10 cellular contexts compared by ENCODE assay signal in genomic region chr9:99825158-99826046, GRCh38. TPM values are rescaled to one million over a fixed set of nuclear protein-coding genes. Genes with fewer than 3 reads are reported as not detected.
DNase-seq lines count a peak whose midpoint lies in the region; ATAC-seq and TF ChIP-seq lines count a peak whose summit lies in the region.
"Had no signal": no experiment of that assay in that cellular context is flagged by ENCODE, and none has a peak within 500 bp of the region (broad histone marks: within the 10 kb centered on the region; RNA-seq: fewer than 3 reads in every experiment).

No MANE protein-coding gene starts in this region.

- H3K4me3 ChIP-seq in Peyer's patch (peak overlapping the region in 3 of 4 donors; percentile 74 to 83 (median 81)), epithelial cell of proximal tubule (ENCODE audit: low read depth, low read length) (peak overlapping the region; percentile 89), neutrophil (ENCODE audit: low read depth in 1 of 2, low read length in 1 of 2) (peak overlapping the region; percentile 78 to 99)
- H3K4me3 ChIP-seq: K562 had no signal

- peaks cover 0 to 32% (median 21%) of the 10 kb centered on the region in 4 donors for H3K4me1 ChIP-seq in Peyer's patch
- H3K4me1 ChIP-seq in neutrophil (ENCODE audit: control insufficient read depth in 1 of 2, insufficient read depth in 1 of 2, low read depth in 1 of 2, low read length in 1 of 2): peaks cover 59 to 69% of the 10 kb centered on the region in 2 experiments

- H3K27me3 ChIP-seq in Peyer's patch (peaks cover 0 to 5% of the 10 kb centered on the region in 2 donors), neutrophil (peaks cover 86% of the 10 kb centered on the region)

- H3K36me3 ChIP-seq in Peyer's patch (no peaks in the 10 kb centered on the region), neutrophil (no peaks in the 10 kb centered on the region)

- DNase-seq in ELF-1 (ENCODE audit: low read depth, low spot score) (peak; percentile 55), Peyer's patch (no peak), epithelial cell of proximal tubule (ENCODE audit: low read depth) (no peak), dermis blood vessel endothelial cell (no peak), NCI-H446 treated with DMSO at 0.1 percent for 48 hours (lab: John Stamatoyannopoulos, UW) (no peak), SW 1271 (lab: John Stamatoyannopoulos, UW) (no peak)
- DNase-seq: GOT3 had no signal

- H3K9me3 ChIP-seq in Peyer's patch: no peaks in the 10 kb centered on the region
- no peaks in the 10 kb centered on the region for H3K9me3 ChIP-seq in neutrophil

- TF ChIP-seq POLR2A in Peyer's patch (IDR thresholded peaks at IDR 0.05): no peak

- no peak overlapping the region for H3K27ac ChIP-seq in Peyer's patch
- H3K27ac ChIP-seq in neutrophil: peak overlapping the region; percentile 13

- no peak for TF ChIP-seq CTCF in Peyer's patch (IDR thresholded peaks at IDR 0.05)
- TF ChIP-seq CTCF in epithelial cell of proximal tubule (conservative IDR thresholded peaks at IDR 0.05; ENCODE audit: low read depth, low read length): no peak
- TF ChIP-seq CTCF in neutrophil (IDR thresholded peaks at IDR 0.05): no peak

- ATAC-seq in GM18517 (IDR thresholded peaks at IDR 0.05; ENCODE audit: unreplicated experiment): no peak
- ATAC-seq: K562 had no signal

RNA-seq across cellular contexts. Expression of gene NR4A3, which starts 3.7 kb away (rescaled TPM):
- total RNA-seq in Peyer's patch: 1 to 10 TPM in 2 of 4 donors, under 1 TPM in 1, not detected in 1; 0.54 to 2.5 (median 1.0) TPM
- 0.07 TPM in 1 of 2 replicates, not detected in the other for total RNA-seq in epithelial cell of proximal tubule
- total RNA-seq in dermis blood vessel endothelial cell: 0.05 TPM in 1 of 2 replicates, not detected in the other
